ENCODE assay signal across 9 cellular contexts in the genomic region with DNA sequence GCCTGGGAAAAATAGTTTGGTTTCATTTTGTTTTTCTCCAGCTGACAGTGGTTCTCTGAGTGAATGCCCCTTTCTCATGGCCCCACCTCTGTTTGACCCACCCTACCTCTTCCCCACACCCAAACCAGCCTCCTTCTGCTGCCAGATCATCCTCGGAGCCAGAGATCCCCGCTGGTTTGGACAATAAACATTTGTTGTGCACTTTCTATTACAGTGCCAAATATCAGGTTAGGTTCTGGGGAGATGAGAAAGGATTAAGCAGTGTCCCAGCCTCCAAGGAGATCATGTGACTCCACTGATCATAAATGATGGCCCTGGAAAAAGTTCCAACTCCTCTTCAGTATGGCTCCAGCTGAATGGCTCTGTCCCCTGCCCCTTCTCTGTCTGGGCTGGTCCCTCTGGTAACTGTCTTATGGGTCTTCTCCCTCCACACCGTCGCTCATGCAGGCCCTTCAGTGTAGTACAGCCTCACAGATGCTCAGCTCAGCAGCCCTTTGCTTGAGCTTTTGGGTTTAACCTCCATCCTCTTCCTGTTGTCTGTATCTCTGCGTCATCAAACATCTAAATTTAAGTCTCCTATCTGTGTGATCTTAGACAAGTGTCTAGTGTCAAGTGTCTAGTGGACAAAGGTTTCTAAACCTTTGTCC. TPM values are rescaled to one million over a fixed set of nuclear protein-coding genes. Genes with fewer than 3 reads are reported as not detected.
DNase-seq lines count a peak whose midpoint lies in the region; ATAC-seq and TF ChIP-seq lines count a peak whose summit lies in the region.
"Had no signal": no experiment of that assay in that cellular context is flagged by ENCODE, and none has a peak within 500 bp of the region (broad histone marks: within the 10 kb centered on the region; RNA-seq: fewer than 3 reads in every experiment).

No MANE protein-coding gene starts in this region.

- no peaks in the 10 kb centered on the region for H3K27me3 ChIP-seq in esophagus muscularis mucosa

- TF ChIP-seq POLR2A in esophagus muscularis mucosa (IDR thresholded peaks at IDR 0.05; ENCODE audit: low read depth), result no peak

- H3K27ac Mint-ChIP-seq in stimulated activated naive B cell treated with anti-CD40 and anti-IgM and Interleukin-4, amounts not matched to agents 10 μg/mL and 1 μg/mL and 100 μg/mL, for 72 hours, result peak overlapping the region; percentile 100

- TF ChIP-seq EP300 in esophagus muscularis mucosa (IDR thresholded peaks at IDR 0.05), result no peak

- H3K27me3 Mint-ChIP-seq in stimulated activated naive B cell treated with anti-CD40 and anti-IgM and Interleukin-4, amounts not matched to agents 10 μg/mL and 1 μg/mL and 100 μg/mL, for 72 hours, result peaks cover 0 to 3% of the 10 kb centered on the region in 2 donors

- intact Hi-C loops in esophagus muscularis mucosa (cut with DNase I), result no loop called here

- peak overlapping the region in 3 of 4 donors; percentile 5 to 28 (median 21) for H3K4me3 ChIP-seq in esophagus muscularis mucosa

- peak overlapping the region; percentile 96 to 97 for H3K4me3 Mint-ChIP-seq in stimulated activated naive B cell treated with anti-CD40 and anti-IgM and Interleukin-4, amounts not matched to agents 10 μg/mL and 1 μg/mL and 100 μg/mL, for 72 hours

- H3K4me1 Mint-ChIP-seq in stimulated activated naive B cell treated with anti-CD40 and anti-IgM and Interleukin-4, amounts not matched to agents 10 μg/mL and 1 μg/mL and 100 μg/mL, for 72 hours, result peaks cover 62 to 97% of the 10 kb centered on the region in 2 donors

- peaks cover 3 to 4% of the 10 kb centered on the region in 2 donors for H3K9me3 Mint-ChIP-seq in stimulated activated naive B cell treated with anti-CD40 and anti-IgM and Interleukin-4, amounts not matched to agents 10 μg/mL and 1 μg/mL and 100 μg/mL, for 72 hours

- peaks cover 3 to 6% of the 10 kb centered on the region in 2 donors for H3K36me3 Mint-ChIP-seq in stimulated activated naive B cell treated with anti-CD40 and anti-IgM and Interleukin-4, amounts not matched to agents 10 μg/mL and 1 μg/mL and 100 μg/mL, for 72 hours

- DNase-seq in GM20000 (ENCODE audit: low spot score) (peak; percentile 45), esophagus muscularis mucosa (ENCODE audit: extremely low spot score) (peak; percentile 86), NCI-H82 (lab: John Stamatoyannopoulos, UW) (no peak)
- peak; percentile 30 to 31 for DNase-seq in activated CD4-positive, alpha-beta T cell treated with anti-CD3 and anti-CD28 coated beads, Interleukin-2, amount 50 U/mL, for 4 hours
- peak; percentile 46 for DNase-seq in stimulated activated naive B cell treated with anti-CD40 and anti-IgM and Interleukin-4, amounts not matched to agents 10 μg/mL and 1 μg/mL and 100 μg/mL, for 72 hours
- DNase-seq: retina had no signal

- peak; percentile 4 to 11 for ATAC-seq in stimulated activated naive B cell treated with anti-CD40 and anti-IgM and Interleukin-4, amounts not matched to agents 10 μg/mL and 1 μg/mL and 100 μg/mL, for 72 hours (replicated peaks)
- ATAC-seq in HG03354 (IDR thresholded peaks at IDR 0.05; ENCODE audit: poor library complexity, severe bottlenecking, unreplicated experiment), result no peak
- no peak for ATAC-seq in HG02970 (IDR thresholded peaks at IDR 0.05; ENCODE audit: low FRiP score, unreplicated experiment)
- no peak for ATAC-seq in GM21381 (IDR thresholded peaks at IDR 0.05; ENCODE audit: unreplicated experiment)

- no peaks in the 10 kb centered on the region for H3K36me3 ChIP-seq in esophagus muscularis mucosa

- H3K27ac ChIP-seq in esophagus muscularis mucosa (replicated peaks in 1 of 4), result peak overlapping the region; percentile 31 to 73 (median 53)

- TF ChIP-seq CTCF in GM20000 (IDR thresholded peaks at IDR 0.05; ENCODE audit: extremely low read depth, missing control alignments) (no peak), esophagus muscularis mucosa (IDR thresholded peaks at IDR 0.05) (no peak)

- H3K4me1 ChIP-seq in esophagus muscularis mucosa, result peaks cover 21 to 37% (median 28%) of the 10 kb centered on the region in 4 donors

- WGBS in esophagus muscularis mucosa, result 65% methylated on average over 5 of the region's 5 CpGs

- H3K9me3 ChIP-seq in esophagus muscularis mucosa, result no peaks in the 10 kb centered on the region

RNA-seq across cellular contexts. Expression of gene SERPINB1, which starts 17.1 kb away (rescaled TPM):
- 100 to 1,000 TPM in 1 of 4 donors, 10 to 100 TPM in 3; 23.3 to 123 (median 29.9) TPM for total RNA-seq in esophagus muscularis mucosa

RNA-seq across cellular contexts. Expression of gene SERPINB9, which starts 44.3 kb away (rescaled TPM):
- total RNA-seq in esophagus muscularis mucosa, result 10 to 100 TPM in 1 of 4 donors, 1 to 10 TPM in 3; 5.4 to 17.7 (median 6.2) TPM

Comparison
In these comparisons a context has a peak if more than half of its experiments do, and no peak if none do; other contexts are left out.
1. ATAC-seq: peak in stimulated activated naive B cell treated with anti-CD40 and anti-IgM and Interleukin-4, amounts not matched to agents 10 μg/mL and 1 μg/mL and 100 μg/mL, for 72 hours (2 of 2); none in HG03354 (single experiment), HG02970 (single experiment) and GM21381 (single experiment).